19 cellular contexts compared by ENCODE assay signal in the genomic region with DNA sequence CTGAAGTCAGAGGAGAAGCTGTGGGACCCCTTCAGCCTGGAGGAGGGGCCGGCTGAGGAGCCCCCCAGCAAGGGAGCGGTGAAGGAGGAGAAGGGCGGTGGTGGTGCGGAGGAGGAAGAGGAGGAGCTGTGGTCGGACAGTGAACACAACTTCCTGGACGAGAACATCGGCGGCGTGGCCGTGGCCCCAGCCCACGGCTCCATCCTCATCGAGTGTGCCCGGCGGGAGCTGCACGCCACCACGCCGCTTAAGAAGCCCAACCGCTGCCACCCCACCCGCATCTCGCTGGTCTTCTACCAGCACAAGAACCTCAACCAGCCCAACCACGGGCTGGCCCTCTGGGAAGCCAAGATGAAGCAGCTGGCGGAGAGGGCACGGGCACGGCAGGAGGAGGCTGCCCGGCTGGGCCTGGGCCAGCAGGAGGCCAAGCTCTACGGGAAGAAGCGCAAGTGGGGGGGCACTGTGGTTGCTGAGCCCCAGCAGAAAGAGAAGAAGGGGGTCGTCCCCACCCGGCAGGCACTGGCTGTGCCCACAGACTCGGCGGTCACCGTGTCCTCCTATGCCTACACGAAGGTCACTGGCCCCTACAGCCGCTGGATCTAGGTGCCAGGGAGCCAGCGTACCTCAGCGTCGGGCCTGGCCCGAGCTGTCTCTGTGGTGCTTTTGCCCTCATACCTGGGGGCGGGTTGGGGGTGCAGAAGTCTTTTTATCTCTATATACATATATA. TPM values are rescaled to one million over a fixed set of nuclear protein-coding genes. Genes with fewer than 3 reads are reported as not detected.
A peak's percentile ranks its signal among the peaks of the same experiment; 100 is the strongest.
DNase-seq lines count a peak whose midpoint lies in the region; ATAC-seq, FAIRE-seq and TF ChIP-seq lines count a peak whose summit lies in the region.
"Had no signal": no experiment of that assay in that cellular context is flagged by ENCODE, and none has a peak within 500 bp of the region (broad histone marks: within the 10 kb centered on the region; RNA-seq: fewer than 3 reads in every experiment).

No MANE protein-coding gene starts in this region.

- H3K27me3 Mint-ChIP-seq in endodermal cell (ENCODE audit: insufficient read depth), result no peaks in the 10 kb centered on the region
- H3K27me3 Mint-ChIP-seq in stimulated activated naive B cell treated with anti-CD40 and anti-IgM and Interleukin-4, amounts not matched to agents 10 μg/mL and 1 μg/mL and 100 μg/mL, for 72 hours, result no peaks in the 10 kb centered on the region
- H3K27me3 Mint-ChIP-seq: CD4-positive, alpha-beta T cell had no signal

- POLR2A ChIA-PET in HepG2 (lab: Yijun Ruan, JAX), result no interaction called here

- no peak overlapping the region for H3K4me3 Mint-ChIP-seq in endodermal cell
- peak overlapping the region in 1 of 2 donors; percentile 30 for H3K4me3 Mint-ChIP-seq in stimulated activated naive B cell treated with anti-CD40 and anti-IgM and Interleukin-4, amounts not matched to agents 10 μg/mL and 1 μg/mL and 100 μg/mL, for 72 hours
- H3K4me3 Mint-ChIP-seq: CD4-positive, alpha-beta T cell; HFFc6 had no signal

- H3K4me2 ChIP-seq in HepG2 (ENCODE audit: low read depth, low read length), result no peak overlapping the region
- H3K4me2 ChIP-seq: A549, KMS-11 had no signal

- 96% methylated on average over 39 of the region's 39 CpGs for WGBS in HepG2 (ENCODE audit: low lambda C conversion rate)
- WGBS in right lobe of liver (ENCODE audit: insufficient coverage, low coverage, low lambda C conversion rate, missing lambda C conversion rate), result 99% methylated on average over 20 of the region's 39 CpGs
- 96 to 98% methylated on average over 22 to 38 of the region's 39 CpGs for WGBS in endodermal cell (ENCODE audit: insufficient coverage in 1 of 2, insufficient read length in 1 of 2), 2 experiments

- no peak overlapping the region for H3K27ac Mint-ChIP-seq in endodermal cell
- H3K27ac Mint-ChIP-seq in stimulated activated naive B cell treated with anti-CD40 and anti-IgM and Interleukin-4, amounts not matched to agents 10 μg/mL and 1 μg/mL and 100 μg/mL, for 72 hours, result peak overlapping the region; percentile 85
- H3K27ac Mint-ChIP-seq: CD4-positive, alpha-beta T cell; HFFc6 had no signal

- DNase-seq in HepG2 (ENCODE audit: low spot score), result no peak
- DNase-seq in right lobe of liver, result no peak
- DNase-seq in endodermal cell, result peak; percentile 30
- no peak for DNase-seq in stimulated activated naive B cell treated with anti-CD40 and anti-IgM and Interleukin-4, amounts not matched to agents 10 μg/mL and 1 μg/mL and 100 μg/mL, for 72 hours
- DNase-seq: AML-193; CD4-positive, alpha-beta T cell; DMS153; DMS79; GF-D8; GM23248; HCEC 1CT; HFFc6 had no signal

- no TSS peak for BruUV-seq in HepG2 (replicated peaks; lab: Mats Ljungman, UMichigan)

- H3K4me3 ChIP-seq in HepG2 (replicated peaks in 1 of 3; ENCODE audit: insufficient read depth in 1 of 3, low read depth in 2 of 3, low read length in 3 of 3) (no peak overlapping the region), right lobe of liver (no peak overlapping the region), endodermal cell (ENCODE audit: low read length) (no peak overlapping the region)
- H3K4me3 ChIP-seq: A549, GM23248 had no signal

- TF ChIP-seq EP300 in HepG2 (IDR thresholded peaks at IDR 0.05; ENCODE audit: low read depth in 2 of 2, low read length in 2 of 2) (no peak), HepG2 (CRISPR knock-in tag; IDR thresholded peaks at IDR 0.05; ENCODE audit: borderline replicate concordance) (no peak)

- no peaks in the 10 kb centered on the region for H4K20me1 ChIP-seq in HepG2 (ENCODE audit: insufficient read depth, low read length)

- CTCF ChIA-PET in HepG2 (lab: Yijun Ruan, JAX; ENCODE audit: low intra/inter-chr PET ratio, low total read pairs), result no interaction called here

- H3K36me3 Mint-ChIP-seq in endodermal cell (ENCODE audit: low read depth), result peaks cover 39% of the 10 kb centered on the region
- H3K36me3 Mint-ChIP-seq in stimulated activated naive B cell treated with anti-CD40 and anti-IgM and Interleukin-4, amounts not matched to agents 10 μg/mL and 1 μg/mL and 100 μg/mL, for 72 hours, result peaks cover 45 to 59% of the 10 kb centered on the region in 2 donors

- no peaks in the 10 kb centered on the region for H3K9me3 ChIP-seq in HepG2 (ENCODE audit: low read length)
- H3K9me3 ChIP-seq in right lobe of liver, result no peaks in the 10 kb centered on the region
- H3K9me3 ChIP-seq in endodermal cell (ENCODE audit: control insufficient read depth, low read length), result no peaks in the 10 kb centered on the region
- H3K9me3 ChIP-seq: A549 had no signal

- no peaks in the 10 kb centered on the region for H3K4me1 ChIP-seq in HepG2 (ENCODE audit: insufficient read depth, low read length)
- H3K4me1 ChIP-seq in right lobe of liver, result no peaks in the 10 kb centered on the region
- no peaks in the 10 kb centered on the region for H3K4me1 ChIP-seq in endodermal cell (ENCODE audit: control insufficient read depth, insufficient read depth, low read length)
- H3K4me1 ChIP-seq: A549 had no signal

- TF ChIP-seq CTCF in HepG2 (CRISPR knock-in tag; IDR thresholded peaks at IDR 0.05) (no peak), right lobe of liver (IDR thresholded peaks at IDR 0.05) (no peak), endodermal cell (conservative IDR thresholded peaks at IDR 0.05) (no peak)

- in situ Hi-C loops in HepG2 (cut with HindIII; ENCODE audit: extremely low pct_ligation_motif_present, low pct_unique_long_range_greater_than_20kb), result no loop called here

- H2AFZ ChIP-seq in HepG2 (ENCODE audit: low read length), result no peak overlapping the region
- H2AFZ ChIP-seq: GM23248 had no signal

- peaks cover 9% of the 10 kb centered on the region for H3K4me1 Mint-ChIP-seq in endodermal cell
- H3K4me1 Mint-ChIP-seq in stimulated activated naive B cell treated with anti-CD40 and anti-IgM and Interleukin-4, amounts not matched to agents 10 μg/mL and 1 μg/mL and 100 μg/mL, for 72 hours, result peaks cover 3 to 11% of the 10 kb centered on the region in 2 donors

- no peaks in the 10 kb centered on the region for H3K79me2 ChIP-seq in HepG2 (ENCODE audit: insufficient read depth, low read length)

- no peak for TF ChIP-seq RAD21 in HepG2 (CRISPR knock-in tag; IDR thresholded peaks at IDR 0.05)

- ATAC-seq in HepG2 (no peak), right lobe of liver (no peak), HG02852 (IDR thresholded peaks at IDR 0.05; ENCODE audit: unreplicated experiment) (no peak), GM21737 (IDR thresholded peaks at IDR 0.05; ENCODE audit: unreplicated experiment) (no peak), GM19395 (IDR thresholded peaks at IDR 0.05; ENCODE audit: unreplicated experiment) (no peak)
- no peak for ATAC-seq in stimulated activated naive B cell treated with anti-CD40 and anti-IgM and Interleukin-4, amounts not matched to agents 10 μg/mL and 1 μg/mL and 100 μg/mL, for 72 hours (replicated peaks)

- TF ChIP-seq POLR2A in HepG2 (IDR thresholded peaks at IDR 0.05; ENCODE audit: insufficient read depth in 1 of 2, low read depth in 2 of 2, low read length in 2 of 2) (no peak), right lobe of liver (IDR thresholded peaks at IDR 0.05) (no peak)

- no peaks in the 10 kb centered on the region for H3K27me3 ChIP-seq in HepG2 (ENCODE audit: control insufficient read depth in 1 of 2, insufficient read depth in 2 of 2, low read length in 2 of 2)
- H3K27me3 ChIP-seq in right lobe of liver, result no peaks in the 10 kb centered on the region
- no peaks in the 10 kb centered on the region for H3K27me3 ChIP-seq in endodermal cell (ENCODE audit: control insufficient read depth, insufficient read depth, low read length, poor library complexity, severe bottlenecking)

- H3K9me3 Mint-ChIP-seq in endodermal cell, result no peaks in the 10 kb centered on the region
- H3K9me3 Mint-ChIP-seq in stimulated activated naive B cell treated with anti-CD40 and anti-IgM and Interleukin-4, amounts not matched to agents 10 μg/mL and 1 μg/mL and 100 μg/mL, for 72 hours, result no peaks in the 10 kb centered on the region
- H3K9me3 Mint-ChIP-seq: CD4-positive, alpha-beta T cell; HFFc6 had no signal

- no peak for FAIRE-seq in HepG2 (lab: Jason Lieb, UNC)
- FAIRE-seq: A549 had no signal

- H3K36me3 ChIP-seq in HepG2 (replicated peaks in 1 of 2; ENCODE audit: control insufficient read depth in 1 of 2, insufficient read depth in 2 of 2, low read length in 2 of 2) (peaks cover 28 to 53% of the 10 kb centered on the region in 2 experiments), right lobe of liver (peaks cover 0 to 23% (median 11%) of the 10 kb centered on the region in 4 donors), endodermal cell (ENCODE audit: control insufficient read depth, insufficient read depth, low read length) (peaks cover 40% of the 10 kb centered on the region)

- intact Hi-C loops in HepG2 (cut with micrococcal nuclease; ENCODE audit: unreplicated experiment), result no loop called here
- intact Hi-C loops in right lobe of liver (cut with DNase I), result no loop called here

- no peak overlapping the region for H3K27ac ChIP-seq in HepG2 (ENCODE audit: extremely low read length, insufficient read depth, low read length)
- H3K27ac ChIP-seq in right lobe of liver, result no peak overlapping the region
- H3K27ac ChIP-seq in endodermal cell (ENCODE audit: low read depth, low read length), result no peak overlapping the region
- H3K27ac ChIP-seq: 22Rv1, A549, C4-2B, GM23248, KMS-11 had no signal

- H3K9ac ChIP-seq in HepG2 (ENCODE audit: insufficient read depth, low read depth, low read length) (no peak overlapping the region), endodermal cell (ENCODE audit: extremely low read depth, low read length, poor library complexity, severe bottlenecking) (no peak overlapping the region)
- H3K9ac ChIP-seq: GM23248, KMS-11 had no signal

RNA-seq across cellular contexts. Expression of a gene that starts 46.0 kb away (rescaled TPM):
- total RNA-seq in HepG2 (2016; rRNA removed; fragmentation: Illumina TruSeq; extraction: Trizol), result 170 and 172 TPM in 2 replicates
- 719 and 870 TPM in 2 replicates for total RNA-seq in HepG2 (2016; cell fraction: cytosol; rRNA removed; fragmentation: Illumina TruSeq; extraction: Trizol; ENCODE audit: low read depth)
- 161 and 184 TPM in 2 replicates for total RNA-seq in HepG2 (2016; cell fraction: insoluble cytoplasmic fraction; rRNA removed; fragmentation: Illumina TruSeq; extraction: Trizol)
- 416 and 482 TPM in 2 replicates for total RNA-seq in HepG2 (2016; cell fraction: membrane; rRNA removed; fragmentation: Illumina TruSeq; extraction: Trizol)
- 51.5 and 52.9 TPM in 2 replicates for total RNA-seq in HepG2 (2016; cell fraction: nucleus; rRNA removed; fragmentation: Illumina TruSeq; extraction: Trizol)
- 59.1 and 89.7 TPM in 2 replicates for polyA plus RNA-seq in HepG2 (2011; rRNA removed)
- 70.2 and 71.9 TPM in 2 replicates for polyA plus RNA-seq in HepG2 (2011; cell fraction: cytosol; rRNA removed)
- polyA plus RNA-seq in HepG2 (2011; cell fraction: nucleus; rRNA removed), result 16.6 and 17.4 TPM in 2 replicates
- 58.8 and 77.2 TPM in 2 replicates for polyA plus RNA-seq in HepG2 (2012)
- 917 and 1,024 TPM in 2 replicates for polyA plus RNA-seq in HepG2 (2016; cell fraction: cytosol; fragmentation: Illumina TruSeq; extraction: Trizol; ENCODE audit: low read depth)
- 174 and 187 TPM in 2 replicates for polyA plus RNA-seq in HepG2 (2016; cell fraction: insoluble cytoplasmic fraction; fragmentation: Illumina TruSeq; extraction: Trizol; ENCODE audit: low read depth)
- 432 and 498 TPM in 2 replicates for polyA plus RNA-seq in HepG2 (2016; cell fraction: membrane; fragmentation: Illumina TruSeq; extraction: Trizol; ENCODE audit: low read depth)
- 94.6 and 103 TPM in 2 replicates for polyA plus RNA-seq in HepG2 (2016; cell fraction: nucleus; fragmentation: Illumina TruSeq; extraction: Trizol; ENCODE audit: insufficient read depth, low read depth)
- polyA minus RNA-seq in HepG2 (2011; rRNA and poly(A)+ RNA removed; ENCODE audit: low replicate concordance), result 8.3 and 15.8 TPM in 2 replicates
- polyA minus RNA-seq in HepG2 (2011; cell fraction: cytosol; rRNA and poly(A)+ RNA removed), result 12.3 and 18.9 TPM in 2 replicates
- 10.9 and 11.2 TPM in 2 replicates for polyA minus RNA-seq in HepG2 (2011; cell fraction: nucleus; rRNA and poly(A)+ RNA removed)
- 10 to 100 TPM; 14.6 to 58.6 (median 16.0) TPM for total RNA-seq in right lobe of liver
- total RNA-seq in endodermal cell, result 10 to 100 TPM; 42.5 to 43.2 TPM
- polyA plus RNA-seq in endodermal cell (2013, experiment 1 of 2), result 60.6 TPM
- polyA plus RNA-seq in endodermal cell (2013, experiment 2 of 2), result 62.9 TPM
